Comparison of ENCODE assay signal across 1 cellular context in the genomic region with DNA sequence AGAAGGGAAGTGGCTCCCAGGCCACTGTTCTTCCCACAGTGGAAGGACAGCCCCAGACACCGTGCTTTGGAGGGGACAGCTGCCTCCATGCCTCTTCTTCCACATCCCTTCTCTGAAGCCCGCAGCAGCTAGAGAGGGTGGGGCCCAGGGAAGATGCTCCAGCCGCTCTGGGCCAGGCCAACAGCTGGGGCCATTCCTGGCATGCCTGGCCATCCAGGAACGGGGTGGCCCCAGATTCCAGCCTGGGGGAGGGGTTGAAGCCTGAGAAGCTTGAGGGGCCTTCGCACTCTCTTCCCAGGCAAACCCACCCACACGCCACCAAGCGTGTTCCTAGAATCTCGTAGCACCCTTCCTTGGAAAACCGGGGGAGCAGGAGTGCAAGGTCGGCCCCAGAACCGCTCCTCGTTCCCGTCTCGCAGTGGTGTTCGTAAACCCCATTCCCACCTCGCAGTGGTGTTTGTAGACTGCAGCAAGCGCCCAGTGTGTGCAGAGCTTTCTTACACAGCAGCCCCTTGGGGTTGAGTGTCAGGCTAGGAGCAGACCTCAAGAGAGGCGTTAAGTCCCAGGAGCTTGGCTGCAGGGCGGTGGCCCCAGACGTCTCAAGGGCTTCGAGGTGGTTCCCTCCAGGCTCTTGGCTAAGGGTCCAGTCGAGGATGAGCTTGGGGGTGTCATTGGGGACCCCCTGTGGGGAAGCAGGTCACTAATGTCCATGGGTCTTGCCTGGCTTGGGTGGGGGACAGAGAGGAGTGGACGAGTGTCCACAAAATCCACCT.
TF ChIP-seq lines count a peak whose summit lies in the region.

No MANE protein-coding gene starts in this region.

TF ChIP-seq in GM23338, 12 proteins besides CTCF, POLR2A, EP300 and RAD21 (continued from another document):
- TF ChIP-seq, protein P1, sequence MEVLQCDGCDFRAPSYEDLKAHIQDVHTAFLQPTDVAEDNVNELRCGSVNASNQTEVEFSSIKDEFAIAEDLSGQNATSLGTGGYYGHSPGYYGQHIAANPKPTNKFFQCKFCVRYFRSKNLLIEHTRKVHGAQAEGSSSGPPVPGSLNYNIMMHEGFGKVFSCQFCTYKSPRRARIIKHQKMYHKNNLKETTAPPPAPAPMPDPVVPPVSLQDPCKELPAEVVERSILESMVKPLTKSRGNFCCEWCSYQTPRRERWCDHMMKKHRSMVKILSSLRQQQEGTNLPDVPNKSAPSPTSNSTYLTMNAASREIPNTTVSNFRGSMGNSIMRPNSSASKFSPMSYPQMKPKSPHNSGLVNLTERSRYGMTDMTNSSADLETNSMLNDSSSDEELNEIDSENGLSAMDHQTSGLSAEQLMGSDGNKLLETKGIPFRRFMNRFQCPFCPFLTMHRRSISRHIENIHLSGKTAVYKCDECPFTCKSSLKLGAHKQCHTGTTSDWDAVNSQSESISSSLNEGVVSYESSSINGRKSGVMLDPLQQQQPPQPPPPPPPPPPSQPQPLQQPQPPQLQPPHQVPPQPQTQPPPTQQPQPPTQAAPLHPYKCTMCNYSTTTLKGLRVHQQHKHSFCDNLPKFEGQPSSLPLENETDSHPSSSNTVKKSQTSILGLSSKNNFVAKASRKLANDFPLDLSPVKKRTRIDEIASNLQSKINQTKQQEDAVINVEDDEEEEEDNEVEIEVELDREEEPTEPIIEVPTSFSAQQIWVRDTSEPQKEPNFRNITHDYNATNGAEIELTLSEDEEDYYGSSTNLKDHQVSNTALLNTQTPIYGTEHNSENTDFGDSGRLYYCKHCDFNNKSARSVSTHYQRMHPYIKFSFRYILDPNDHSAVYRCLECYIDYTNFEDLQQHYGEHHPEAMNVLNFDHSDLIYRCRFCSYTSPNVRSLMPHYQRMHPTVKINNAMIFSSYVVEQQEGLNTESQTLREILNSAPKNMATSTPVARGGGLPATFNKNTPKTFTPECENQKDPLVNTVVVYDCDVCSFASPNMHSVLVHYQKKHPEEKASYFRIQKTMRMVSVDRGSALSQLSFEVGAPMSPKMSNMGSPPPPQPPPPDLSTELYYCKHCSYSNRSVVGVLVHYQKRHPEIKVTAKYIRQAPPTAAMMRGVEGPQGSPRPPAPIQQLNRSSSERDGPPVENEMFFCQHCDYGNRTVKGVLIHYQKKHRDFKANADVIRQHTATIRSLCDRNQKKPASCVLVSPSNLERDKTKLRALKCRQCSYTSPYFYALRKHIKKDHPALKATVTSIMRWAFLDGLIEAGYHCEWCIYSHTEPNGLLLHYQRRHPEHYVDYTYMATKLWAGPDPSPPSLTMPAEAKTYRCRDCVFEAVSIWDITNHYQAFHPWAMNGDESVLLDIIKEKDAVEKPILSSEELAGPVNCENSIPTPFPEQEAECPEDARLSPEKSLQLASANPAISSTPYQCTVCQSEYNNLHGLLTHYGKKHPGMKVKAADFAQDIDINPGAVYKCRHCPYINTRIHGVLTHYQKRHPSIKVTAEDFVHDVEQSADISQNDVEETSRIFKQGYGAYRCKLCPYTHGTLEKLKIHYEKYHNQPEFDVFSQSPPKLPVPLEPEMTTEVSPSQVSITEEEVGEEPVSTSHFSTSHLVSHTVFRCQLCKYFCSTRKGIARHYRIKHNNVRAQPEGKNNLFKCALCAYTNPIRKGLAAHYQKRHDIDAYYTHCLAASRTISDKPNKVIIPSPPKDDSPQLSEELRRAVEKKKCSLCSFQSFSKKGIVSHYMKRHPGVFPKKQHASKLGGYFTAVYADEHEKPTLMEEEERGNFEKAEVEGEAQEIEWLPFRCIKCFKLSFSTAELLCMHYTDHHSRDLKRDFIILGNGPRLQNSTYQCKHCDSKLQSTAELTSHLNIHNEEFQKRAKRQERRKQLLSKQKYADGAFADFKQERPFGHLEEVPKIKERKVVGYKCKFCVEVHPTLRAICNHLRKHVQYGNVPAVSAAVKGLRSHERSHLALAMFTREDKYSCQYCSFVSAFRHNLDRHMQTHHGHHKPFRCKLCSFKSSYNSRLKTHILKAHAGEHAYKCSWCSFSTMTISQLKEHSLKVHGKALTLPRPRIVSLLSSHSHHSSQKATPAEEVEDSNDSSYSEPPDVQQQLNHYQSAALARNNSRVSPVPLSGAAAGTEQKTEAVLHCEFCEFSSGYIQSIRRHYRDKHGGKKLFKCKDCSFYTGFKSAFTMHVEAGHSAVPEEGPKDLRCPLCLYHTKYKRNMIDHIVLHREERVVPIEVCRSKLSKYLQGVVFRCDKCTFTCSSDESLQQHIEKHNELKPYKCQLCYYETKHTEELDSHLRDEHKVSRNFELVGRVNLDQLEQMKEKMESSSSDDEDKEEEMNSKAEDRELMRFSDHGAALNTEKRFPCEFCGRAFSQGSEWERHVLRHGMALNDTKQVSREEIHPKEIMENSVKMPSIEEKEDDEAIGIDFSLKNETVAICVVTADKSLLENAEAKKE (CRISPR knock-in tag; IDR thresholded peaks at IDR 0.05): no peak
- TF ChIP-seq, protein P2, sequence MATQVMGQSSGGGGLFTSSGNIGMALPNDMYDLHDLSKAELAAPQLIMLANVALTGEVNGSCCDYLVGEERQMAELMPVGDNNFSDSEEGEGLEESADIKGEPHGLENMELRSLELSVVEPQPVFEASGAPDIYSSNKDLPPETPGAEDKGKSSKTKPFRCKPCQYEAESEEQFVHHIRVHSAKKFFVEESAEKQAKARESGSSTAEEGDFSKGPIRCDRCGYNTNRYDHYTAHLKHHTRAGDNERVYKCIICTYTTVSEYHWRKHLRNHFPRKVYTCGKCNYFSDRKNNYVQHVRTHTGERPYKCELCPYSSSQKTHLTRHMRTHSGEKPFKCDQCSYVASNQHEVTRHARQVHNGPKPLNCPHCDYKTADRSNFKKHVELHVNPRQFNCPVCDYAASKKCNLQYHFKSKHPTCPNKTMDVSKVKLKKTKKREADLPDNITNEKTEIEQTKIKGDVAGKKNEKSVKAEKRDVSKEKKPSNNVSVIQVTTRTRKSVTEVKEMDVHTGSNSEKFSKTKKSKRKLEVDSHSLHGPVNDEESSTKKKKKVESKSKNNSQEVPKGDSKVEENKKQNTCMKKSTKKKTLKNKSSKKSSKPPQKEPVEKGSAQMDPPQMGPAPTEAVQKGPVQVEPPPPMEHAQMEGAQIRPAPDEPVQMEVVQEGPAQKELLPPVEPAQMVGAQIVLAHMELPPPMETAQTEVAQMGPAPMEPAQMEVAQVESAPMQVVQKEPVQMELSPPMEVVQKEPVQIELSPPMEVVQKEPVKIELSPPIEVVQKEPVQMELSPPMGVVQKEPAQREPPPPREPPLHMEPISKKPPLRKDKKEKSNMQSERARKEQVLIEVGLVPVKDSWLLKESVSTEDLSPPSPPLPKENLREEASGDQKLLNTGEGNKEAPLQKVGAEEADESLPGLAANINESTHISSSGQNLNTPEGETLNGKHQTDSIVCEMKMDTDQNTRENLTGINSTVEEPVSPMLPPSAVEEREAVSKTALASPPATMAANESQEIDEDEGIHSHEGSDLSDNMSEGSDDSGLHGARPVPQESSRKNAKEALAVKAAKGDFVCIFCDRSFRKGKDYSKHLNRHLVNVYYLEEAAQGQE (IDR thresholded peaks at IDR 0.05; ENCODE audit: unreplicated experiment): no peak
- no peak for TF ChIP-seq ZNF114 (CRISPR knock-in tag; IDR thresholded peaks at IDR 0.05)
- TF ChIP-seq, protein P3, sequence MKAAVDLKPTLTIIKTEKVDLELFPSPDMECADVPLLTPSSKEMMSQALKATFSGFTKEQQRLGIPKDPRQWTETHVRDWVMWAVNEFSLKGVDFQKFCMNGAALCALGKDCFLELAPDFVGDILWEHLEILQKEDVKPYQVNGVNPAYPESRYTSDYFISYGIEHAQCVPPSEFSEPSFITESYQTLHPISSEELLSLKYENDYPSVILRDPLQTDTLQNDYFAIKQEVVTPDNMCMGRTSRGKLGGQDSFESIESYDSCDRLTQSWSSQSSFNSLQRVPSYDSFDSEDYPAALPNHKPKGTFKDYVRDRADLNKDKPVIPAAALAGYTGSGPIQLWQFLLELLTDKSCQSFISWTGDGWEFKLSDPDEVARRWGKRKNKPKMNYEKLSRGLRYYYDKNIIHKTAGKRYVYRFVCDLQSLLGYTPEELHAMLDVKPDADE (IDR thresholded peaks at IDR 0.05): no peak
- no peak for TF ChIP-seq JUNB (IDR thresholded peaks at IDR 0.05; ENCODE audit: unreplicated experiment)
- TF ChIP-seq CREB1 (CRISPR knock-in tag; IDR thresholded peaks at IDR 0.05; ENCODE audit: low read depth): no peak
- TF ChIP-seq STAT1 (IDR thresholded peaks at IDR 0.05; ENCODE audit: unreplicated experiment): no peak
- TF ChIP-seq EZH2phosphoT487 (IDR thresholded peaks at IDR 0.05; ENCODE audit: unreplicated experiment): no peak
- no peak for TF ChIP-seq EZH2 (IDR thresholded peaks at IDR 0.05; ENCODE audit: low read depth, unreplicated experiment)
- TF ChIP-seq POLR2AphosphoS5 (IDR thresholded peaks at IDR 0.05; ENCODE audit: low read depth): no peak
- no peak for TF ChIP-seq NANOG (IDR thresholded peaks at IDR 0.05; ENCODE audit: borderline replicate concordance)
